In genomic region chr4:6639137-6639680, GRCh38 we compare ENCODE assay signal across 19 cellular contexts. TPM values are rescaled to one million over a fixed set of nuclear protein-coding genes. Genes with fewer than 3 reads are reported as not detected.
DNase-seq lines count a peak whose midpoint lies in the region; ATAC-seq, FAIRE-seq and TF ChIP-seq lines count a peak whose summit lies in the region.
"Had no signal": no experiment of that assay in that cellular context is flagged by ENCODE, and none has a peak within 500 bp of the region (broad histone marks: within the 10 kb centered on the region; RNA-seq: fewer than 3 reads in every experiment).

No MANE protein-coding gene starts in this region.

- H3K4me3 ChIP-seq in SJCRH30, result peak overlapping the region; percentile 79
- H3K4me3 ChIP-seq in endothelial cell of umbilical vein (replicated peaks in 1 of 3; ENCODE audit: insufficient read depth in 1 of 3, low read depth in 1 of 3, low read length in 3 of 3), result no peak overlapping the region
- H3K4me3 ChIP-seq in HepG2 (replicated peaks in 1 of 3; ENCODE audit: insufficient read depth in 1 of 3, low read depth in 2 of 3, low read length in 3 of 3), result no peak overlapping the region

- H3K36me3 ChIP-seq in SJCRH30 (peaks cover 17% of the 10 kb centered on the region), endothelial cell of umbilical vein (ENCODE audit: control insufficient read depth in 2 of 2, extremely low read depth in 1 of 2, insufficient read depth in 2 of 2, low read length in 2 of 2) (peaks cover 5 to 13% of the 10 kb centered on the region in 2 experiments), HepG2 (replicated peaks in 1 of 2; ENCODE audit: control insufficient read depth in 1 of 2, insufficient read depth in 2 of 2, low read length in 2 of 2) (peaks cover 0 to 17% of the 10 kb centered on the region in 2 experiments; a peak in 2 of 5 replicates)

- 92% methylated on average over 14 of the region's 14 CpGs for WGBS in HepG2 (ENCODE audit: low lambda C conversion rate)

- TF ChIP-seq EP300 in HepG2 (IDR thresholded peaks at IDR 0.05; ENCODE audit: low read depth in 2 of 2, low read length in 2 of 2) (no peak), HepG2 (CRISPR knock-in tag; IDR thresholded peaks at IDR 0.05; ENCODE audit: borderline replicate concordance) (no peak)

- peak overlapping the region; percentile 19 for H3K4me3 Mint-ChIP-seq in activated naive CD4-positive, alpha-beta T cell treated with anti-CD3 and anti-CD28 coated beads, Interleukin-2, amount 50 U/mL, for 24 hours
- peak overlapping the region; percentile 21 to 39 for H3K4me3 Mint-ChIP-seq in stimulated activated naive B cell treated with anti-CD40 and anti-IgM and Interleukin-4, amounts not matched to agents 10 μg/mL and 1 μg/mL and 100 μg/mL, for 72 hours

- peaks cover 34% of the 10 kb centered on the region for H3K4me1 Mint-ChIP-seq in activated naive CD4-positive, alpha-beta T cell treated with anti-CD3 and anti-CD28 coated beads, Interleukin-2, amount 50 U/mL, for 24 hours
- H3K4me1 Mint-ChIP-seq in stimulated activated naive B cell treated with anti-CD40 and anti-IgM and Interleukin-4, amounts not matched to agents 10 μg/mL and 1 μg/mL and 100 μg/mL, for 72 hours, result peaks cover 24 to 38% of the 10 kb centered on the region in 2 donors

- H3K9ac ChIP-seq in endothelial cell of umbilical vein (replicated peaks; ENCODE audit: extremely low read depth, insufficient read depth, low read length) (no peak overlapping the region), HepG2 (ENCODE audit: insufficient read depth, low read depth, low read length) (no peak overlapping the region)

- H3K4me1 ChIP-seq in SJCRH30 (no peaks in the 10 kb centered on the region), endothelial cell of umbilical vein (ENCODE audit: control insufficient read depth, extremely low read depth, insufficient read depth, low read length) (peaks cover 11% of the 10 kb centered on the region), HepG2 (ENCODE audit: insufficient read depth, low read length) (peaks cover 43% of the 10 kb centered on the region)

- TSS peak; percentile 0 for BruUV-seq in endothelial cell of umbilical vein (replicated peaks; lab: Mats Ljungman, UMichigan)
- no TSS peak for BruUV-seq in HepG2 (replicated peaks; lab: Mats Ljungman, UMichigan)

- intact Hi-C loops in endothelial cell of umbilical vein (cut with micrococcal nuclease), result no loop called here
- intact Hi-C loops in HepG2 (cut with micrococcal nuclease; ENCODE audit: unreplicated experiment), result no loop called here

- H2AFZ ChIP-seq in endothelial cell of umbilical vein (ENCODE audit: low read depth, low read length), result no peak overlapping the region
- H2AFZ ChIP-seq in HepG2 (ENCODE audit: low read length), result no peak overlapping the region

- no peak for ATAC-seq in stimulated activated naive B cell treated with anti-CD40 and anti-IgM and Interleukin-4, amounts not matched to agents 10 μg/mL and 1 μg/mL and 100 μg/mL, for 72 hours (replicated peaks)
- no peak for ATAC-seq in HepG2

- no peaks in the 10 kb centered on the region for H3K9me3 Mint-ChIP-seq in activated naive CD4-positive, alpha-beta T cell treated with anti-CD3 and anti-CD28 coated beads, Interleukin-2, amount 50 U/mL, for 24 hours
- H3K9me3 Mint-ChIP-seq in stimulated activated naive B cell treated with anti-CD40 and anti-IgM and Interleukin-4, amounts not matched to agents 10 μg/mL and 1 μg/mL and 100 μg/mL, for 72 hours, result no peaks in the 10 kb centered on the region

- no peak for TF ChIP-seq CTCF in endothelial cell of umbilical vein (IDR thresholded peaks at IDR 0.05; ENCODE audit: extremely low read depth in 1 of 2, insufficient read depth in 1 of 2, low read depth in 1 of 2, low read length in 2 of 2)
- no peak for TF ChIP-seq CTCF in HepG2 (CRISPR knock-in tag; IDR thresholded peaks at IDR 0.05)

- no peak overlapping the region for H3K27ac Mint-ChIP-seq in activated naive CD4-positive, alpha-beta T cell treated with anti-CD3 and anti-CD28 coated beads, Interleukin-2, amount 50 U/mL, for 24 hours
- peak overlapping the region; percentile 47 for H3K27ac Mint-ChIP-seq in stimulated activated naive B cell treated with anti-CD40 and anti-IgM and Interleukin-4, amounts not matched to agents 10 μg/mL and 1 μg/mL and 100 μg/mL, for 72 hours

- H3K4me2 ChIP-seq in endothelial cell of umbilical vein (ENCODE audit: insufficient read depth, low read length) (no peak overlapping the region), HepG2 (ENCODE audit: low read depth, low read length) (no peak overlapping the region)

- H3K27ac ChIP-seq in SJCRH30 (no peak overlapping the region), endothelial cell of umbilical vein (ENCODE audit: insufficient read depth, low read depth, low read length) (no peak overlapping the region), HepG2 (ENCODE audit: extremely low read length, insufficient read depth, low read length) (no peak overlapping the region)

- DNase-seq in activated naive CD4-positive, alpha-beta T cell (lab: John Stamatoyannopoulos, UW), result no peak
- no peak for DNase-seq in SJCRH30
- no peak for DNase-seq in endothelial cell of umbilical vein (ENCODE audit: low read depth, low spot score)
- DNase-seq in stimulated activated naive B cell treated with anti-CD40 and anti-IgM and Interleukin-4, amounts not matched to agents 10 μg/mL and 1 μg/mL and 100 μg/mL, for 72 hours, result no peak
- no peak for DNase-seq in NOMO-1 treated with DMSO at 0.1 percent for 48 hours (lab: John Stamatoyannopoulos, UW; ENCODE audit: unreplicated experiment)
- no peak for DNase-seq in HepG2 (ENCODE audit: low spot score)
- no peak for DNase-seq in NCI-H2107 treated with DMSO at 0.1 percent for 48 hours (lab: John Stamatoyannopoulos, UW; ENCODE audit: unreplicated experiment)
- DNase-seq: activated CD4-positive, alpha-beta T cell treated with anti-CD3 and anti-CD28 coated beads, Interleukin-2, amount 50 U/mL, for 1 hour; activated gamma-delta T cell; effector CD4-positive, alpha-beta T cell; NCI-H2107; NCI-H748 treated with DMSO at 0.1 percent for 48 hours; stimulated activated CD4-positive, alpha-beta T cell treated with anti-CD3 and anti-CD28 coated beads, Interleukin-2, amount 100 ng/mL, for 24 hours; thyroid gland had no signal

- no peaks in the 10 kb centered on the region for H3K27me3 Mint-ChIP-seq in activated naive CD4-positive, alpha-beta T cell treated with anti-CD3 and anti-CD28 coated beads, Interleukin-2, amount 50 U/mL, for 24 hours
- H3K27me3 Mint-ChIP-seq in stimulated activated naive B cell treated with anti-CD40 and anti-IgM and Interleukin-4, amounts not matched to agents 10 μg/mL and 1 μg/mL and 100 μg/mL, for 72 hours, result no peaks in the 10 kb centered on the region

- TF ChIP-seq POLR2A in endothelial cell of umbilical vein (IDR thresholded peaks at IDR 0.05; ENCODE audit: low read depth, low read length) (no peak), HepG2 (IDR thresholded peaks at IDR 0.05; ENCODE audit: insufficient read depth in 1 of 2, low read depth in 2 of 2, low read length in 2 of 2) (no peak)

- POLR2A ChIA-PET in endothelial cell of umbilical vein (lab: Charles Lee), result no interaction called here
- POLR2A ChIA-PET in HepG2 (lab: Yijun Ruan, JAX), result interaction anchor here (4.2 kb wide), 1 partner anchor 50 kb away, joined by 24 read pairs; no protein-coding TSS in a partner anchor

- no peaks in the 10 kb centered on the region for H3K9me1 ChIP-seq in endothelial cell of umbilical vein (replicated peaks; ENCODE audit: control insufficient read depth, extremely low read depth, insufficient read depth, low read length)

- H3K36me3 Mint-ChIP-seq in activated naive CD4-positive, alpha-beta T cell treated with anti-CD3 and anti-CD28 coated beads, Interleukin-2, amount 50 U/mL, for 24 hours, result peaks cover 21% of the 10 kb centered on the region
- H3K36me3 Mint-ChIP-seq in stimulated activated naive B cell treated with anti-CD40 and anti-IgM and Interleukin-4, amounts not matched to agents 10 μg/mL and 1 μg/mL and 100 μg/mL, for 72 hours, result peaks cover 30 to 40% of the 10 kb centered on the region in 2 donors

- CTCF ChIA-PET in endothelial cell of umbilical vein (lab: Charles Lee), result interaction anchor here (1.0 to 2.2 kb wide), 2 partner anchors 8 to 312 kb away, joined by 3 to 5 read pairs; no protein-coding TSS in a partner anchor
- CTCF ChIA-PET in HepG2 (lab: Yijun Ruan, JAX; ENCODE audit: low intra/inter-chr PET ratio, low total read pairs), result no interaction called here

- peaks cover 25% of the 10 kb centered on the region for H3K79me2 ChIP-seq in endothelial cell of umbilical vein (ENCODE audit: control insufficient read depth, insufficient read depth, low read length)
- peaks cover 33% of the 10 kb centered on the region for H3K79me2 ChIP-seq in HepG2 (ENCODE audit: insufficient read depth, low read length)

- H3K27me3 ChIP-seq in SJCRH30, result no peaks in the 10 kb centered on the region
- H3K27me3 ChIP-seq in endothelial cell of umbilical vein (ENCODE audit: control insufficient read depth in 2 of 2, insufficient read depth in 2 of 2, low read length in 2 of 2), result no peaks in the 10 kb centered on the region
- H3K27me3 ChIP-seq in HepG2 (ENCODE audit: control insufficient read depth in 1 of 2, insufficient read depth in 2 of 2, low read length in 2 of 2), result no peaks in the 10 kb centered on the region; a peak in 1 of 5 replicates
- H3K27me3 ChIP-seq: left lung, right atrium auricular region, thyroid gland had no signal

- peaks cover 5% of the 10 kb centered on the region for H4K20me1 ChIP-seq in endothelial cell of umbilical vein (replicated peaks; ENCODE audit: control insufficient read depth, extremely low read depth, insufficient read depth, low read length)
- H4K20me1 ChIP-seq in HepG2 (ENCODE audit: insufficient read depth, low read length), result peaks cover 13% of the 10 kb centered on the region

- TF ChIP-seq RAD21 in HepG2 (CRISPR knock-in tag; IDR thresholded peaks at IDR 0.05), result no peak

- no peak for FAIRE-seq in endothelial cell of umbilical vein (lab: Jason Lieb, UNC)
- FAIRE-seq in HepG2 (lab: Jason Lieb, UNC), result no peak
- FAIRE-seq: bronchial epithelial cell had no signal

- H3K9me3 ChIP-seq in SJCRH30 (replicated peaks) (no peaks in the 10 kb centered on the region), endothelial cell of umbilical vein (replicated peaks; ENCODE audit: control insufficient read depth, insufficient read depth, low read length) (no peaks in the 10 kb centered on the region), HepG2 (ENCODE audit: low read length) (no peaks in the 10 kb centered on the region)
- H3K9me3 ChIP-seq: left lung, right atrium auricular region, thyroid gland had no signal

- in situ Hi-C loops in HepG2 (cut with HindIII; ENCODE audit: extremely low pct_ligation_motif_present, low pct_unique_long_range_greater_than_20kb), result no loop called here

- dilution Hi-C loops in endothelial cell of umbilical vein (cut with MboI; ENCODE audit: extremely low pct_ligation_motif_present, low sequenced_read_pairs), result no loop called here

RNA-seq across cellular contexts. Expression of gene MRFAP1, which starts 1.3 kb away (rescaled TPM):
- total RNA-seq in SJCRH30 (2014; rRNA removed; shearing (Covaris generic)), result 306 and 313 TPM in 2 replicates
- total RNA-seq in endothelial cell of umbilical vein (317 and 335 TPM in 2 replicates), HepG2 (2016; rRNA removed; fragmentation: Illumina TruSeq; extraction: Trizol) (158 and 254 TPM in 2 replicates)
- polyA plus RNA-seq in endothelial cell of umbilical vein (119 and 170 TPM in 2 replicates), HepG2 (2011; rRNA removed) (103 and 112 TPM in 2 replicates)
- polyA plus RNA-seq in endothelial cell of umbilical vein (2011; cell fraction: cytosol; rRNA removed), result 199 and 217 TPM in 2 replicates
- 103 and 123 TPM in 2 replicates for polyA plus RNA-seq in endothelial cell of umbilical vein (2011; cell fraction: nucleus; rRNA removed)
- 279 and 381 TPM in 2 replicates for polyA plus RNA-seq in endothelial cell of umbilical vein (2012)
- polyA minus RNA-seq in endothelial cell of umbilical vein, result 63.8 and 69.3 TPM in 2 replicates
- polyA minus RNA-seq in endothelial cell of umbilical vein (2011; cell fraction: cytosol; rRNA and poly(A)+ RNA removed), result 46.6 TPM
- 24.5 and 36.0 TPM in 2 replicates for polyA minus RNA-seq in endothelial cell of umbilical vein (2011; cell fraction: nucleus; rRNA and poly(A)+ RNA removed)
- 31.0 and 37.7 TPM in 2 replicates for total RNA-seq in HepG2 (2016; cell fraction: cytosol; rRNA removed; fragmentation: Illumina TruSeq; extraction: Trizol; ENCODE audit: low read depth)
- 174 and 249 TPM in 2 replicates for total RNA-seq in HepG2 (2016; cell fraction: insoluble cytoplasmic fraction; rRNA removed; fragmentation: Illumina TruSeq; extraction: Trizol)
- total RNA-seq in HepG2 (2016; cell fraction: membrane; rRNA removed; fragmentation: Illumina TruSeq; extraction: Trizol), result 87.0 and 105 TPM in 2 replicates
- 67.5 and 68.6 TPM in 2 replicates for total RNA-seq in HepG2 (2016; cell fraction: nucleus; rRNA removed; fragmentation: Illumina TruSeq; extraction: Trizol)
- 110 and 141 TPM in 2 replicates for polyA plus RNA-seq in HepG2 (2011; cell fraction: cytosol; rRNA removed)
- polyA plus RNA-seq in HepG2 (2011; cell fraction: nucleus; rRNA removed), result 54.5 and 54.7 TPM in 2 replicates
- polyA plus RNA-seq in HepG2 (2012), result 198 and 236 TPM in 2 replicates
- polyA plus RNA-seq in HepG2 (2016; cell fraction: cytosol; fragmentation: Illumina TruSeq; extraction: Trizol; ENCODE audit: low read depth), result 55.7 and 56.7 TPM in 2 replicates
- polyA plus RNA-seq in HepG2 (2016; cell fraction: insoluble cytoplasmic fraction; fragmentation: Illumina TruSeq; extraction: Trizol; ENCODE audit: low read depth), result 509 and 563 TPM in 2 replicates
- 117 and 129 TPM in 2 replicates for polyA plus RNA-seq in HepG2 (2016; cell fraction: membrane; fragmentation: Illumina TruSeq; extraction: Trizol; ENCODE audit: low read depth)
- 205 and 206 TPM in 2 replicates for polyA plus RNA-seq in HepG2 (2016; cell fraction: nucleus; fragmentation: Illumina TruSeq; extraction: Trizol; ENCODE audit: insufficient read depth, low read depth)
- 19.4 and 22.0 TPM in 2 replicates for polyA minus RNA-seq in HepG2 (2011; rRNA and poly(A)+ RNA removed; ENCODE audit: low replicate concordance)
- polyA minus RNA-seq in HepG2 (2011; cell fraction: cytosol; rRNA and poly(A)+ RNA removed), result 29.9 and 30.5 TPM in 2 replicates
- 21.4 and 24.6 TPM in 2 replicates for polyA minus RNA-seq in HepG2 (2011; cell fraction: nucleus; rRNA and poly(A)+ RNA removed)

RNA-seq across cellular contexts. Expression of gene S100P, which starts 54.5 kb away (rescaled TPM):
- 0.13 and 0.18 TPM in 2 replicates for total RNA-seq in SJCRH30 (2014; rRNA removed; shearing (Covaris generic))
- total RNA-seq in endothelial cell of umbilical vein (not detected in 2 replicates), HepG2 (2016; rRNA removed; fragmentation: Illumina TruSeq; extraction: Trizol) (278 and 348 TPM in 2 replicates)
- polyA plus RNA-seq in endothelial cell of umbilical vein (0.06 TPM in 1 of 2 replicates, not detected in the other), HepG2 (2011; rRNA removed) (1,649 and 1,898 TPM in 2 replicates)
- polyA plus RNA-seq in endothelial cell of umbilical vein (2011; cell fraction: cytosol; rRNA removed), result not detected in 2 replicates
- polyA plus RNA-seq in endothelial cell of umbilical vein (2011; cell fraction: nucleus; rRNA removed), result not detected in 2 replicates
- not detected in 2 replicates for polyA plus RNA-seq in endothelial cell of umbilical vein (2012)
- polyA minus RNA-seq in endothelial cell of umbilical vein, result not detected in 2 replicates
- 103 TPM for polyA minus RNA-seq in endothelial cell of umbilical vein (2011; cell fraction: cytosol; rRNA and poly(A)+ RNA removed)
- polyA minus RNA-seq in endothelial cell of umbilical vein (2011; cell fraction: nucleus; rRNA and poly(A)+ RNA removed), result 5.7 and 12.5 TPM in 2 replicates
- total RNA-seq in HepG2 (2016; cell fraction: cytosol; rRNA removed; fragmentation: Illumina TruSeq; extraction: Trizol; ENCODE audit: low read depth), result 36.9 and 39.1 TPM in 2 replicates
- total RNA-seq in HepG2 (2016; cell fraction: insoluble cytoplasmic fraction; rRNA removed; fragmentation: Illumina TruSeq; extraction: Trizol), result 251 and 366 TPM in 2 replicates
- 71.8 and 83.2 TPM in 2 replicates for total RNA-seq in HepG2 (2016; cell fraction: membrane; rRNA removed; fragmentation: Illumina TruSeq; extraction: Trizol)
- total RNA-seq in HepG2 (2016; cell fraction: nucleus; rRNA removed; fragmentation: Illumina TruSeq; extraction: Trizol), result 84.8 and 90.9 TPM in 2 replicates
- 422 and 472 TPM in 2 replicates for polyA plus RNA-seq in HepG2 (2011; cell fraction: cytosol; rRNA removed)
- 82.9 and 122 TPM in 2 replicates for polyA plus RNA-seq in HepG2 (2011; cell fraction: nucleus; rRNA removed)
- polyA plus RNA-seq in HepG2 (2012), result 700 and 2,334 TPM in 2 replicates
- 30.5 and 35.0 TPM in 2 replicates for polyA plus RNA-seq in HepG2 (2016; cell fraction: cytosol; fragmentation: Illumina TruSeq; extraction: Trizol; ENCODE audit: low read depth)
- 150 and 168 TPM in 2 replicates for polyA plus RNA-seq in HepG2 (2016; cell fraction: insoluble cytoplasmic fraction; fragmentation: Illumina TruSeq; extraction: Trizol; ENCODE audit: low read depth)
- polyA plus RNA-seq in HepG2 (2016; cell fraction: membrane; fragmentation: Illumina TruSeq; extraction: Trizol; ENCODE audit: low read depth), result 38.8 and 42.8 TPM in 2 replicates
- 79.1 and 81.3 TPM in 2 replicates for polyA plus RNA-seq in HepG2 (2016; cell fraction: nucleus; fragmentation: Illumina TruSeq; extraction: Trizol; ENCODE audit: insufficient read depth, low read depth)
- 151 and 198 TPM in 2 replicates for polyA minus RNA-seq in HepG2 (2011; rRNA and poly(A)+ RNA removed; ENCODE audit: low replicate concordance)
- 87.0 and 146 TPM in 2 replicates for polyA minus RNA-seq in HepG2 (2011; cell fraction: cytosol; rRNA and poly(A)+ RNA removed)
- 37.3 and 51.0 TPM in 2 replicates for polyA minus RNA-seq in HepG2 (2011; cell fraction: nucleus; rRNA and poly(A)+ RNA removed)
- polyA plus RNA-seq: neural cell had no signal

Comparison
In these comparisons a context has a peak if more than half of its experiments do, and no peak if none do; other contexts are left out.
1. RNA of gene S100P, which starts 54.5 kb away (total RNA-seq): 36.9 to 366 TPM in HepG2; 0.13 to 0.18 TPM in SJCRH30 and not detected in endothelial cell of umbilical vein; every median in the first group is over 10 times any median in the second.